In the genomic region with DNA sequence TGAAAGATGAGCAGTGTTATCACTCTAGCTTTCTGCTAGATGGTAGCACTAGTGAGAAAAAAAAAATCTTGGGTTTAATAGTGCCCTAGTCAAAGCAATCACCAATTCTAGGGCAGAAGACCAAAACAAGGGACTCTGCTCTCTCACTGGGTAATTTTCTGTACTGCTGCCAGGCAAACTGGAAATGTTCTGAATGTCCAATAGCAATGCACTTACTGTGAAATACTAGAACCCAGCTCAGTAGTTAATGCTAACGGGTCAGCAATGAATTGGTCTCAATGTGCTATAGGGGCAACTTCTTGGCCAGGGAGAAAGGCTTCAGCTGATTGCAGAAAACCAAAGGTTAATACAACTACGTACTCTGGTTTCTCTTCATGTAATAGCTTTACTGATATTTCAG, we compare ENCODE assay signal across 2 cellular contexts.
TF ChIP-seq lines count a peak whose summit lies in the region.

No MANE protein-coding gene starts in this region.

TF ChIP-seq in A549, 52 proteins besides CTCF, POLR2A, EP300 and RAD21 (continued from another document):
- TF ChIP-seq MAX (IDR thresholded peaks at IDR 0.05) (no peak), HDAC2 (IDR thresholded peaks at IDR 0.05) (no peak), JUN (IDR thresholded peaks at IDR 0.05) (no peak), CHD2 (IDR thresholded peaks at IDR 0.05; ENCODE audit: low read length, partially characterized antibody) (no peak), ZNF302 (CRISPR knock-in tag; IDR thresholded peaks at IDR 0.05) (no peak)

TF ChIP-seq in IMR-90, 13 proteins besides CTCF, POLR2A, EP300 and RAD21:
- no peak for TF ChIP-seq RCOR1 (IDR thresholded peaks at IDR 0.05; ENCODE audit: insufficient replicate concordance, low read length)
- no peak for TF ChIP-seq CEBPB (IDR thresholded peaks at IDR 0.05; ENCODE audit: low read depth, low read length)
- no peak for TF ChIP-seq NFE2L2 (IDR thresholded peaks at IDR 0.05; ENCODE audit: low read depth, low read length)
- no peak for TF ChIP-seq FOS (IDR thresholded peaks at IDR 0.05; ENCODE audit: low read depth, low read length)
- TF ChIP-seq SMC3 (IDR thresholded peaks at IDR 0.05; ENCODE audit: low read depth, low read length) = no peak
- no peak for TF ChIP-seq MXI1 (IDR thresholded peaks at IDR 0.05; ENCODE audit: borderline replicate concordance, low read depth, low read length)
- no peak for TF ChIP-seq BHLHE40 (IDR thresholded peaks at IDR 0.05; ENCODE audit: low read depth, low read length)
- TF ChIP-seq MAZ (IDR thresholded peaks at IDR 0.05; ENCODE audit: borderline replicate concordance, low read depth, low read length) = no peak
TF ChIP-seq in IMR-90: peak in this region for 0.
